In the genomic region with DNA sequence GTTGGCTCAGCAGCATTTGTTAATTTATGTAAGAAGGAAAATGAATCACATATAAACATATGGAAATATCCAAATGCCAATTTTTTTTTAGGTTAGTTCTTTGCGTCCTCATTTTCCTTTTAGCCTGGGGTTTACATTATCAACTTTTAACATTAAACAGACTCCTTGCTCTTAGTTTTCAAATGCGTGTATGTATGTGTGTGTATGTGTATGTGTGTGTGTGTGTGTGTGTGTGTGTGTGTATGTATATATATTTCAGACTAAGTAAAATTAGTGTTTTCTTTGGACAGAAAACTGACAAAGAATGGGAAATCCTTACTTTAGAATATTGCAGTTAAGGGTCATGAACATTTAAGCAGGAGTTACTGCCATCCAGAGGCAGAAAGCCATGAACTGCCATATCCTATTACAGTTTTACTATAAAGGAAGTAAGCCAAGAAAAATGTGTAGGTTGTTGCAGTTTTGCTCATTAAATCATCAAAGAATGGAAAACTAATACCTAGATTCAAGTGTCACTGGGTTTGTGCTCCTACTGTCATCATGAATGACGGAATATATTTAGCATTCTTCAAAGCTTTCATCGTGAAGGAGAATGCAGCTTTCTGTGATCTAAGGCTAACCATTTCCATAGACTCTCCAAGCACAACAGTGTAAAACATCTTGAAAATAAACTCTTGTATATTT, we compare ENCODE assay signal across 1 cellular context.
TF ChIP-seq lines count a peak whose summit lies in the region.

No MANE protein-coding gene starts in this region.

TF ChIP-seq in SK-N-SH treated with all-trans-retinoic acid at 6 μM for 48 hours, 23 proteins besides CTCF, POLR2A, EP300 and RAD21 (continued from another document):
- TF ChIP-seq, protein P1, sequence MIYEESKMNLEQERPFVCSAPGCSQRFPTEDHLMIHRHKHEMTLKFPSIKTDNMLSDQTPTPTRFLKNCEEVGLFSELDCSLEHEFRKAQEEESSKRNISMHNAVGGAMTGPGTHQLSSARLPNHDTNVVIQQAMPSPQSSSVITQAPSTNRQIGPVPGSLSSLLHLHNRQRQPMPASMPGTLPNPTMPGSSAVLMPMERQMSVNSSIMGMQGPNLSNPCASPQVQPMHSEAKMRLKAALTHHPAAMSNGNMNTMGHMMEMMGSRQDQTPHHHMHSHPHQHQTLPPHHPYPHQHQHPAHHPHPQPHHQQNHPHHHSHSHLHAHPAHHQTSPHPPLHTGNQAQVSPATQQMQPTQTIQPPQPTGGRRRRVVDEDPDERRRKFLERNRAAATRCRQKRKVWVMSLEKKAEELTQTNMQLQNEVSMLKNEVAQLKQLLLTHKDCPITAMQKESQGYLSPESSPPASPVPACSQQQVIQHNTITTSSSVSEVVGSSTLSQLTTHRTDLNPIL (CRISPR knock-in tag; IDR thresholded peaks at IDR 0.05; ENCODE audit: low read depth), result no peak
- TF ChIP-seq, protein P2, sequence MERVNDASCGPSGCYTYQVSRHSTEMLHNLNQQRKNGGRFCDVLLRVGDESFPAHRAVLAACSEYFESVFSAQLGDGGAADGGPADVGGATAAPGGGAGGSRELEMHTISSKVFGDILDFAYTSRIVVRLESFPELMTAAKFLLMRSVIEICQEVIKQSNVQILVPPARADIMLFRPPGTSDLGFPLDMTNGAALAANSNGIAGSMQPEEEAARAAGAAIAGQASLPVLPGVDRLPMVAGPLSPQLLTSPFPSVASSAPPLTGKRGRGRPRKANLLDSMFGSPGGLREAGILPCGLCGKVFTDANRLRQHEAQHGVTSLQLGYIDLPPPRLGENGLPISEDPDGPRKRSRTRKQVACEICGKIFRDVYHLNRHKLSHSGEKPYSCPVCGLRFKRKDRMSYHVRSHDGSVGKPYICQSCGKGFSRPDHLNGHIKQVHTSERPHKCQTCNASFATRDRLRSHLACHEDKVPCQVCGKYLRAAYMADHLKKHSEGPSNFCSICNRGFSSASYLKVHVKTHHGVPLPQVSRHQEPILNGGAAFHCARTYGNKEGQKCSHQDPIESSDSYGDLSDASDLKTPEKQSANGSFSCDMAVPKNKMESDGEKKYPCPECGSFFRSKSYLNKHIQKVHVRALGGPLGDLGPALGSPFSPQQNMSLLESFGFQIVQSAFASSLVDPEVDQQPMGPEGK (CRISPR knock-in tag; IDR thresholded peaks at IDR 0.05; ENCODE audit: borderline replicate concordance), result no peak
- no peak for TF ChIP-seq GLIS3 (CRISPR knock-in tag; IDR thresholded peaks at IDR 0.05)
